In genomic region chr3:129039271-129040038, GRCh38 we compare ENCODE assay signal across 15 cellular contexts. TPM values are rescaled to one million over a fixed set of nuclear protein-coding genes. Genes with fewer than 3 reads are reported as not detected.
A peak's percentile ranks its signal among the peaks of the same experiment; 100 is the strongest.
DNase-seq lines count a peak whose midpoint lies in the region; ATAC-seq, FAIRE-seq and TF ChIP-seq lines count a peak whose summit lies in the region.
"Had no signal": no experiment of that assay in that cellular context is flagged by ENCODE, and none has a peak within 500 bp of the region (broad histone marks: within the 10 kb centered on the region; RNA-seq: fewer than 3 reads in every experiment).

No MANE protein-coding gene starts in this region.

- no peaks in the 10 kb centered on the region for H3K27me3 ChIP-seq in small intestine (ENCODE audit: control insufficient read depth in 2 of 2, insufficient read depth in 2 of 2, low read length in 2 of 2)

- no peak overlapping the region for H3K27ac ChIP-seq in small intestine (ENCODE audit: low read depth in 1 of 2, low read length in 1 of 2)
- H3K27ac ChIP-seq: neutrophil, PC-9 had no signal

- 37 to 61% (median 51%) methylated on average over 14 of the region's 14 CpGs for WGBS in small intestine, 3 donors

- DNase-seq in NCI-H2029 (lab: John Stamatoyannopoulos, UW) (peak; percentile 51), NCI-H2029 treated with DMSO at 0.1 percent for 48 hours (lab: John Stamatoyannopoulos, UW) (no peak), NCI-H2227 (lab: John Stamatoyannopoulos, UW; ENCODE audit: unreplicated experiment) (peak; percentile 80), endothelial cell (ENCODE audit: low spot score) (no peak), small intestine (peak; percentile 57), T-helper 9 cell (no peak), frontal cortex (ENCODE audit: low spot score in 2 of 2) (no peak)
- DNase-seq: effector memory CD8-positive, alpha-beta T cell had no signal

- FAIRE-seq in small intestine (lab: Jason Lieb, UNC), result no peak
- FAIRE-seq in frontal cortex (lab: Jason Lieb, UNC), result no peak
- FAIRE-seq: A204.1 had no signal

- H3K27me3 Mint-ChIP-seq in endothelial cell (ENCODE audit: unreplicated experiment), result peaks cover 2% of the 10 kb centered on the region

- no peak overlapping the region for H3K4me3 Mint-ChIP-seq in endothelial cell (ENCODE audit: unreplicated experiment)
- H3K4me3 Mint-ChIP-seq: activated naive CD4-positive, alpha-beta T cell treated with anti-CD3 and anti-CD28 coated beads, Interleukin-2, amount 50 U/mL, for 24 hours; effector memory CD8-positive, alpha-beta T cell; IgD-negative memory B cell had no signal

- no peak for ATAC-seq in HG03457 (IDR thresholded peaks at IDR 0.05; ENCODE audit: unreplicated experiment)
- ATAC-seq: activated CD4-positive, CD25-positive, alpha-beta regulatory T cell treated with anti-CD3 and anti-CD28 coated beads, Interleukin-2, amount 50 U/mL, for 24 hours; effector memory CD8-positive, alpha-beta T cell had no signal

- no peaks in the 10 kb centered on the region for H3K9me3 ChIP-seq in small intestine (ENCODE audit: control insufficient read depth, low read depth)
- H3K9me3 ChIP-seq: neutrophil had no signal

- no peaks in the 10 kb centered on the region for H3K36me3 ChIP-seq in small intestine (ENCODE audit: control insufficient read depth in 2 of 2, insufficient read depth in 2 of 2, low read length in 2 of 2)
- H3K36me3 ChIP-seq: neutrophil had no signal

- peak overlapping the region; percentile 42 for H3K27ac Mint-ChIP-seq in endothelial cell (ENCODE audit: unreplicated experiment)
- H3K27ac Mint-ChIP-seq: activated naive CD4-positive, alpha-beta T cell treated with anti-CD3 and anti-CD28 coated beads, Interleukin-2, amount 50 U/mL, for 24 hours; effector memory CD8-positive, alpha-beta T cell had no signal

- H3K4me1 ChIP-seq in small intestine (ENCODE audit: control insufficient read depth in 2 of 2, insufficient read depth in 1 of 2, low read depth in 1 of 2, low read length in 1 of 2), result no peaks in the 10 kb centered on the region

- H3K4me1 Mint-ChIP-seq in endothelial cell (ENCODE audit: unreplicated experiment), result peaks cover 13% of the 10 kb centered on the region

- peaks cover 4% of the 10 kb centered on the region for H3K9me3 Mint-ChIP-seq in endothelial cell (ENCODE audit: unreplicated experiment)
- H3K9me3 Mint-ChIP-seq: activated naive CD4-positive, alpha-beta T cell treated with anti-CD3 and anti-CD28 coated beads, Interleukin-2, amount 50 U/mL, for 24 hours; effector memory CD8-positive, alpha-beta T cell had no signal

- H3K4me3 ChIP-seq in small intestine (ENCODE audit: low read depth in 1 of 2, low read length in 2 of 2), result no peak overlapping the region
- H3K4me3 ChIP-seq: PC-9 had no signal

- H3K36me3 Mint-ChIP-seq in endothelial cell (ENCODE audit: low read depth, unreplicated experiment), result peaks cover 14% of the 10 kb centered on the region
- H3K36me3 Mint-ChIP-seq: activated naive CD4-positive, alpha-beta T cell treated with anti-CD3 and anti-CD28 coated beads, Interleukin-2, amount 50 U/mL, for 24 hours had no signal

- TF ChIP-seq CTCF in endothelial cell (IDR thresholded peaks at IDR 0.05; ENCODE audit: unreplicated experiment), result no peak

RNA-seq across cellular contexts. Expression of gene GP9, which starts 21.1 kb away (rescaled TPM):
- total RNA-seq in endothelial cell (ENCODE audit: unreplicated experiment) (1.5 TPM), frontal cortex (not detected)
- under 1 TPM in 1 of 3 donors, not detected in 2; 0.06 TPM for polyA plus RNA-seq in small intestine
- total RNA-seq: PC-9 had no signal

RNA-seq across cellular contexts. Expression of gene EFCC1, which starts 38.4 kb away (rescaled TPM):
- total RNA-seq in endothelial cell (ENCODE audit: unreplicated experiment) (15.9 TPM), frontal cortex (0.41 TPM)
- 1 to 10 TPM in 2 of 3 donors, not detected in 1; 1.6 to 3.7 TPM for polyA plus RNA-seq in small intestine
- polyA plus RNA-seq: IgD-negative memory B cell had no signal

RNA-seq across cellular contexts. Expression of gene CFAP92, which starts 45.6 kb away (rescaled TPM):
- 3.7 TPM for total RNA-seq in endothelial cell (ENCODE audit: unreplicated experiment)
- under 1 TPM in 1 of 3 donors, not detected in 2; 0.78 TPM for polyA plus RNA-seq in small intestine
- total RNA-seq in frontal cortex, result 1.6 TPM
- polyA plus RNA-seq: IgD-negative memory B cell had no signal

Comparison
In these comparisons a context has a peak if more than half of its experiments do, and no peak if none do; other contexts are left out.
1. DNase-seq: peak in NCI-H2029 (single experiment), NCI-H2227 (single experiment) and small intestine (single experiment); none in NCI-H2029 treated with DMSO at 0.1 percent for 48 hours (single experiment), endothelial cell (single experiment), T-helper 9 cell (single experiment) and frontal cortex (0 of 2).
2. RNA of gene EFCC1, which starts 38.4 kb away (total RNA-seq): 15.9 TPM in endothelial cell (single experiment); 0.41 TPM in frontal cortex (single experiment); every median in the first group is over 10 times any median in the second.